8 cellular contexts compared by ENCODE assay signal in the genomic region with DNA sequence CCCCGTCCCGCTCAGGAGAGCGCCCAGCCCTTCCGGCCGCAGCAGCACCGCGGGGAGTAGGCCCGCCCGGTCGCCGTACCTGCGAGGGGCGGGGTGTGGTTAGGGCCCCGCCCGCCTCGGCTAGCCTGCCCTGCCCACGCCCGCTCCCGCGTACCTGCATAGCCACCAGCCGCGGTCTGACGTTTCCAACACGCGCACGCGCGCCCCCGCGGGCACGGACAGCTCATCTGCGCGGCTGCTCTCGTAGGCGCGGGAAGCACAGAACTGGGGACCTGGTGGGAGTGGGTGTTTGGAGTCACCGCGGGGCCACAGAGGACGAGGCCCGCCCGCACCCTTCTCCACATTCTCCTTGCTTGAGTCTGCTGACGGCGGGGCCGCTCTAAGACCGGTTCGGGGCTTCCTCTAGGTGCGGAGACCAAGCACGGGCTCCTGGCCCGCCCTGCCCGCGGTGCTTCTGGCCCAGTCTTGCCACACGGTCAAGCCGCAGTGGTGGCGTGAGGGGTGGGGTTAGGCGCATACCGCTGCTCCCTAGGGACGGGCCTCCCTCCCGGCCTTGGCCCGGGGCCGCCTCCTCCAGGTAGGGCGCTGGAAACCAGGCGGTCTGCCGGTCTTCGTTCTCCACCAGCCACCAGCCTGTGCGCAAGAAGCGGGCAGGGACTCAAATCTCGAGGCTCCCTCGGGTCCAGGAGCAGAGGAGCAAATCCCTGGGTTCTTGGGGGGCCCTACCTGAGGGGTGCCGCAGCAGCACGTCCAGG. TPM values are rescaled to one million over a fixed set of nuclear protein-coding genes. Genes with fewer than 3 reads are reported as not detected.
DNase-seq lines count a peak whose midpoint lies in the region; ATAC-seq and TF ChIP-seq lines count a peak whose summit lies in the region.
"Had no signal": no experiment of that assay in that cellular context is flagged by ENCODE, and none has a peak within 500 bp of the region (broad histone marks: within the 10 kb centered on the region; RNA-seq: fewer than 3 reads in every experiment).

No MANE protein-coding gene starts in this region.

- H3K36me3 ChIP-seq in HCT116 (ENCODE audit: control insufficient read depth in 1 of 2, insufficient read depth in 2 of 2, low read length in 2 of 2) = peaks cover 0 to 34% of the 10 kb centered on the region in 2 experiments; a peak in 2 of 4 replicates
- peaks cover 45% of the 10 kb centered on the region for H3K36me3 ChIP-seq in mesodermal cell (ENCODE audit: control insufficient read depth, insufficient read depth, low read length)

- BruUV-seq in HCT116 (replicated peaks; lab: Mats Ljungman, UMichigan) = TSS peak; percentile 60

- H3K79me2 ChIP-seq in HCT116 (ENCODE audit: insufficient read depth, low read length) = peaks cover 8% of the 10 kb centered on the region

- H3K27me3 ChIP-seq in HCT116 (ENCODE audit: insufficient read depth, low read length) = no peaks in the 10 kb centered on the region

- DNase-seq in HCT116 (ENCODE audit: low read depth, low spot score) (no peak), GM13977 (ENCODE audit: low spot score) (no peak)
- DNase-seq in activated CD4-positive, alpha-beta T cell treated with anti-CD3 and anti-CD28 coated beads, Interleukin-2, amount 50 U/mL, for 1 hour = peak; percentile 36
- DNase-seq: NCI-H446 treated with DMSO at 0.1 percent for 48 hours had no signal

- CTCF ChIA-PET in HCT116 (lab: Charles Lee) = interaction anchor here (1.0 to 1.7 kb wide), 2 partner anchors 15 to 161 kb away, joined by 3 to 8 read pairs; partner anchors contain the start of gene RPS2

- intact Hi-C loops in HCT116 (cut with micrococcal nuclease) = no loop called here

- H3K4me2 ChIP-seq in HCT116 (ENCODE audit: low read length) = peak overlapping the region; percentile 97

- no peak for TF ChIP-seq RAD21 in HCT116 (IDR thresholded peaks at IDR 0.05; ENCODE audit: low read depth)

- no peak overlapping the region for H2AFZ ChIP-seq in HCT116 (ENCODE audit: low read depth, low read length, poor library complexity, severe bottlenecking)

- peak; percentile 74 for TF ChIP-seq POLR2A in HCT116 (IDR thresholded peaks at IDR 0.05; ENCODE audit: borderline replicate concordance, extremely low read depth, insufficient read depth, insufficient read length)

- peaks cover 40 to 65% of the 10 kb centered on the region in 2 experiments for H3K4me1 ChIP-seq in HCT116 (ENCODE audit: control insufficient read depth in 1 of 2, insufficient read depth in 2 of 2, low read length in 2 of 2)
- peaks cover 6% of the 10 kb centered on the region for H3K4me1 ChIP-seq in mesodermal cell (ENCODE audit: control insufficient read depth, insufficient read depth, low read length, poor library complexity, severe bottlenecking)

- in situ Hi-C loops in GM13977 (cut with MboI; ENCODE audit: low pct_unique_long_range_greater_than_20kb, low sequenced_read_pairs, unreplicated experiment) = no loop called here

- peak overlapping the region; percentile 84 for H3K9ac ChIP-seq in HCT116 (ENCODE audit: low read length)

- ATAC-seq in HCT116 (peak; percentile 65), GM21723 (IDR thresholded peaks at IDR 0.05; ENCODE audit: unreplicated experiment) (no peak), GM18519 (IDR thresholded peaks at IDR 0.05; ENCODE audit: low FRiP score, unreplicated experiment) (no peak)

- H3K27ac ChIP-seq in HCT116 (ENCODE audit: low read depth, low read length) = peak overlapping the region; percentile 88
- no peak overlapping the region for H3K27ac ChIP-seq in mesodermal cell (ENCODE audit: low read depth, low read length, severe bottlenecking)

- TF ChIP-seq CTCF in HCT116 (IDR thresholded peaks at IDR 0.05 in 2 of 3, conservative IDR thresholded peaks at IDR 0.05 in 1 of 3; ENCODE audit: borderline replicate concordance in 1 of 3, insufficient read depth in 1 of 3, low read depth in 2 of 3, low read length in 2 of 3) = no peak
- no peak for TF ChIP-seq CTCF in GM13977 (IDR thresholded peaks at IDR 0.05; ENCODE audit: extremely low read depth, insufficient read depth, missing control alignments)

- no peaks in the 10 kb centered on the region for H4K20me1 ChIP-seq in HCT116 (ENCODE audit: insufficient read depth)

- peak overlapping the region; percentile 60 to 65 for H3K4me3 ChIP-seq in HCT116 (replicated peaks in 1 of 2; ENCODE audit: low read depth in 1 of 2, low read length in 2 of 2)
- H3K4me3 ChIP-seq in mesodermal cell (ENCODE audit: extremely low read depth, insufficient read depth, low read length, poor library complexity, severe bottlenecking) = peak overlapping the region; percentile 8

- H3K9me3 ChIP-seq in HCT116 (ENCODE audit: control insufficient read depth in 1 of 2, insufficient read depth in 1 of 2, low read depth in 1 of 2, low read length in 2 of 2) = no peaks in the 10 kb centered on the region
- H3K9me3 ChIP-seq in mesodermal cell (ENCODE audit: control insufficient read depth, low read length) = no peaks in the 10 kb centered on the region

- H3K9me2 ChIP-seq in HCT116 (ENCODE audit: insufficient read depth) = no peaks in the 10 kb centered on the region

- RAD21 ChIA-PET in HCT116 (lab: Charles Lee; ENCODE audit: low non-redundant PET in 1 of 2, low total read pairs in 2 of 2, uncharacterized antibody in 2 of 2, unreplicated experiment in 2 of 2) = no interaction called here

- WGBS in mesodermal cell (ENCODE audit: insufficient coverage in 2 of 2), 2 experiments = 17 to 22% methylated on average over 54 to 56 of the region's 70 CpGs

- POLR2A ChIA-PET in HCT116 (lab: Charles Lee) = interaction anchor here (1.5 to 12.5 kb wide), 4 partner anchors 9 to 176 kb away, joined by 5 to 104 read pairs (median 10); partner anchors contain the start of genes NDUFB10, RNF151, RPS2 and TRAF7

TF ChIP-seq in HCT116, 20 proteins besides CTCF, POLR2A, EP300 and RAD21 (continues in another document):
- TF ChIP-seq YY1 (IDR thresholded peaks at IDR 0.05; ENCODE audit: extremely low read depth, insufficient replicate concordance, low read depth, low read length) (peak; percentile 26), EGR1 (IDR thresholded peaks at IDR 0.05; ENCODE audit: low read depth) (no peak), EZH2 (IDR thresholded peaks at IDR 0.05) (no peak), ZNF274 (IDR thresholded peaks at IDR 0.05; ENCODE audit: low read depth, low read length) (no peak), EZH2phosphoT487 (IDR thresholded peaks at IDR 0.05; ENCODE audit: borderline replicate concordance) (no peak), ZFX (IDR thresholded peaks at IDR 0.05) (peak; percentile 48; the same call in 1 of the 2 replicates), ELF1 (IDR thresholded peaks at IDR 0.05; ENCODE audit: borderline replicate concordance, low read depth) (no peak), TCF7L2 (IDR thresholded peaks at IDR 0.05; ENCODE audit: borderline replicate concordance, extremely low read depth, insufficient read depth, insufficient read length) (no peak), SRF (IDR thresholded peaks at IDR 0.05; ENCODE audit: low read depth) (no peak), CBX3 (IDR thresholded peaks at IDR 0.05; ENCODE audit: low read depth) (no peak), FOSL1 (IDR thresholded peaks at IDR 0.05; ENCODE audit: low read depth) (no peak), MAX (IDR thresholded peaks at IDR 0.05) (no peak), SP1 (IDR thresholded peaks at IDR 0.05; ENCODE audit: low read depth) (no peak), POLR2AphosphoS5 (IDR thresholded peaks at IDR 0.05; ENCODE audit: low read depth, low read length) (peak; percentile 91), JUND (IDR thresholded peaks at IDR 0.05) (no peak), SIN3A (IDR thresholded peaks at IDR 0.05; ENCODE audit: low read depth) (no peak)
- TF ChIP-seq, protein P1, sequence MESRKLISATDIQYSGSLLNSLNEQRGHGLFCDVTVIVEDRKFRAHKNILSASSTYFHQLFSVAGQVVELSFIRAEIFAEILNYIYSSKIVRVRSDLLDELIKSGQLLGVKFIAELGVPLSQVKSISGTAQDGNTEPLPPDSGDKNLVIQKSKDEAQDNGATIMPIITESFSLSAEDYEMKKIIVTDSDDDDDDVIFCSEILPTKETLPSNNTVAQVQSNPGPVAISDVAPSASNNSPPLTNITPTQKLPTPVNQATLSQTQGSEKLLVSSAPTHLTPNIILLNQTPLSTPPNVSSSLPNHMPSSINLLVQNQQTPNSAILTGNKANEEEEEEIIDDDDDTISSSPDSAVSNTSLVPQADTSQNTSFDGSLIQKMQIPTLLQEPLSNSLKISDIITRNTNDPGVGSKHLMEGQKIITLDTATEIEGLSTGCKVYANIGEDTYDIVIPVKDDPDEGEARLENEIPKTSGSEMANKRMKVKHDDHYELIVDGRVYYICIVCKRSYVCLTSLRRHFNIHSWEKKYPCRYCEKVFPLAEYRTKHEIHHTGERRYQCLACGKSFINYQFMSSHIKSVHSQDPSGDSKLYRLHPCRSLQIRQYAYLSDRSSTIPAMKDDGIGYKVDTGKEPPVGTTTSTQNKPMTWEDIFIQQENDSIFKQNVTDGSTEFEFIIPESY (IDR thresholded peaks at IDR 0.05; ENCODE audit: extremely low read depth, insufficient replicate concordance, low read length) = peak; percentile 50
- TF ChIP-seq, protein P2, sequence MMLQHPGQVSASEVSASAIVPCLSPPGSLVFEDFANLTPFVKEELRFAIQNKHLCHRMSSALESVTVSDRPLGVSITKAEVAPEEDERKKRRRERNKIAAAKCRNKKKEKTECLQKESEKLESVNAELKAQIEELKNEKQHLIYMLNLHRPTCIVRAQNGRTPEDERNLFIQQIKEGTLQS (IDR thresholded peaks at IDR 0.05) = no peak

RNA-seq across cellular contexts. Expression of gene NOXO1, which starts 1.8 kb away (rescaled TPM):
- total RNA-seq in HCT116 (2021; ENCODE audit: unreplicated experiment) = 10.0 TPM
- polyA plus RNA-seq in HCT116 (2012) = 4.4 and 5.3 TPM in 2 replicates
- polyA plus RNA-seq in mesodermal cell (2013, experiment 1 of 2) = not detected
- polyA plus RNA-seq in mesodermal cell (2013, experiment 2 of 2) = not detected

RNA-seq across cellular contexts. Expression of gene GFER, which starts 4.5 kb away (rescaled TPM):
- total RNA-seq in HCT116 (2021; ENCODE audit: unreplicated experiment) = 47.3 TPM
- 54.3 and 65.9 TPM in 2 replicates for polyA plus RNA-seq in HCT116 (2012)
- 31.6 TPM for polyA plus RNA-seq in mesodermal cell (2013, experiment 1 of 2)
- polyA plus RNA-seq in mesodermal cell (2013, experiment 2 of 2) = 15.0 TPM

RNA-seq across cellular contexts. Expression of gene TBL3, which starts 7.6 kb away (rescaled TPM):
- 68.9 TPM for total RNA-seq in HCT116 (2021; ENCODE audit: unreplicated experiment)
- 60.9 and 68.3 TPM in 2 replicates for polyA plus RNA-seq in HCT116 (2012)
- 43.3 TPM for polyA plus RNA-seq in mesodermal cell (2013, experiment 1 of 2)
- polyA plus RNA-seq in mesodermal cell (2013, experiment 2 of 2) = 37.3 TPM

RNA-seq across cellular contexts. Expression of gene SYNGR3, which starts 10.3 kb away (rescaled TPM):
- total RNA-seq in HCT116 (2021; ENCODE audit: unreplicated experiment) = 11.5 TPM
- polyA plus RNA-seq in HCT116 (2012) = 9.1 and 9.9 TPM in 2 replicates
- 2.0 TPM for polyA plus RNA-seq in mesodermal cell (2013, experiment 1 of 2)
- 1.9 TPM for polyA plus RNA-seq in mesodermal cell (2013, experiment 2 of 2)

RNA-seq across cellular contexts. Expression of gene RNF151, which starts 12.8 kb away (rescaled TPM):
- 0.30 TPM for total RNA-seq in HCT116 (2021; ENCODE audit: unreplicated experiment)
- 0.15 TPM in 1 of 2 replicates, not detected in the other for polyA plus RNA-seq in HCT116 (2012)
- polyA plus RNA-seq in mesodermal cell (2013, experiment 1 of 2) = not detected
- not detected for polyA plus RNA-seq in mesodermal cell (2013, experiment 2 of 2)
- total RNA-seq: skeletal muscle tissue had no signal
